10 cellular contexts compared by ENCODE assay signal in genomic region chr11:63845305-63845704, GRCh38. TPM values are rescaled to one million over a fixed set of nuclear protein-coding genes. Genes with fewer than 3 reads are reported as not detected.
DNase-seq lines count a peak whose midpoint lies in the region; ATAC-seq, FAIRE-seq and TF ChIP-seq lines count a peak whose summit lies in the region.
"Had no signal": no experiment of that assay in that cellular context is flagged by ENCODE, and none has a peak within 500 bp of the region (broad histone marks: within the 10 kb centered on the region; RNA-seq: fewer than 3 reads in every experiment).

No MANE protein-coding gene starts in this region.

- intact Hi-C loops in CD8-positive, alpha-beta T cell (cut with DNase I, micrococcal nuclease): no loop called here

- POLR2A ChIA-PET in CD8-positive, alpha-beta T cell (lab: Charles Lee): interaction anchor here (1.3 kb wide), 1 partner anchor 45 kb away, joined by 5 read pairs; no protein-coding TSS in a partner anchor
- POLR2A ChIA-PET in HEK293T (lab: Yijun Ruan, JAX): no interaction called here

- no peak overlapping the region for H2AFZ ChIP-seq in fibroblast of lung (ENCODE audit: low read length)

- peaks cover 76% of the 10 kb centered on the region for H3K36me3 Mint-ChIP-seq in CD8-positive, alpha-beta T cell

- peaks cover 66% of the 10 kb centered on the region for H3K4me1 ChIP-seq in CD8-positive, alpha-beta T cell (ENCODE audit: insufficient read depth, low read length)
- H3K4me1 ChIP-seq in fibroblast of lung (ENCODE audit: control insufficient read depth, extremely low read depth, insufficient read depth, low read length): peaks cover 16% of the 10 kb centered on the region

- H3K27me3 Mint-ChIP-seq in CD8-positive, alpha-beta T cell (ENCODE audit: low read depth): no peaks in the 10 kb centered on the region

- H3K27ac Mint-ChIP-seq in CD8-positive, alpha-beta T cell: peak overlapping the region; percentile 41

- no peak for DNase-seq in CD8-positive, alpha-beta T cell
- DNase-seq in RCC 7860 (ENCODE audit: low spot score) (peak; percentile 71), fibroblast of lung (ENCODE audit: low read depth in 2 of 2) (peak; percentile 56 to 71), renal cortical epithelial cell (ENCODE audit: low read depth) (peak; percentile 83), HEK293T (ENCODE audit: extremely low spot score) (no peak), NCI-H2196 (lab: John Stamatoyannopoulos, UW; ENCODE audit: unreplicated experiment) (no peak), urothelium cell line (ENCODE audit: low spot score) (no peak)
- DNase-seq: NCI-H82; stimulated activated naive CD8-positive, alpha-beta T cell treated with anti-CD3 and anti-CD28 coated beads, Interleukin-15, Interleukin-2, amounts not matched to agents 100 U/mL and 50 U/mL, for 24 hours had no signal

- H3K27ac ChIP-seq in CD8-positive, alpha-beta T cell (ENCODE audit: low read depth, low read length): no peak overlapping the region
- H3K27ac ChIP-seq in fibroblast of lung (ENCODE audit: insufficient read depth, low read length): no peak overlapping the region

- FAIRE-seq in RCC 7860 (lab: Jason Lieb, UNC) (no peak), urothelium cell line (lab: Jason Lieb, UNC) (no peak)

- H3K4me3 ChIP-seq in CD8-positive, alpha-beta T cell (ENCODE audit: low read depth, low read length): no peak overlapping the region
- no peak overlapping the region for H3K4me3 ChIP-seq in fibroblast of lung (replicated peaks in 1 of 4; ENCODE audit: control extremely low read depth in 1 of 4, insufficient read depth in 1 of 4, low read depth in 3 of 4, low read length in 4 of 4)

- no peak overlapping the region for H3K9ac ChIP-seq in fibroblast of lung (ENCODE audit: insufficient read depth, low read length)

- H3K79me2 ChIP-seq in fibroblast of lung (ENCODE audit: control insufficient read depth, insufficient read depth, low read length): peaks cover 77% of the 10 kb centered on the region

- no peak overlapping the region for H3K4me3 Mint-ChIP-seq in CD8-positive, alpha-beta T cell

- peaks cover 84% of the 10 kb centered on the region for H3K4me1 Mint-ChIP-seq in CD8-positive, alpha-beta T cell (ENCODE audit: low read depth)

- CTCF ChIA-PET in CD8-positive, alpha-beta T cell (lab: Charles Lee): interaction anchor here (0.9 to 1.5 kb wide), 6 partner anchors 27 to 55 kb away, joined by 3 to 4 read pairs (median 3); no protein-coding TSS in a partner anchor
- CTCF ChIA-PET in HEK293T (lab: Yijun Ruan, JAX): interaction anchor here (0.6 kb wide), 1 partner anchor 15 kb away, joined by 3 read pairs; no protein-coding TSS in a partner anchor

- H4K20me1 ChIP-seq in fibroblast of lung (ENCODE audit: control insufficient read depth, extremely low read depth, insufficient read depth, low read length): no peaks in the 10 kb centered on the region

- peak overlapping the region; percentile 4 for H3K4me2 ChIP-seq in fibroblast of lung (ENCODE audit: extremely low read depth, insufficient read depth, low read length)

- peaks cover 17% of the 10 kb centered on the region for H3K36me3 ChIP-seq in CD8-positive, alpha-beta T cell (ENCODE audit: insufficient read depth, low read length)
- no peaks in the 10 kb centered on the region for H3K36me3 ChIP-seq in fibroblast of lung (ENCODE audit: control insufficient read depth, insufficient read depth, low read length)

- no peaks in the 10 kb centered on the region for H3K9me3 Mint-ChIP-seq in CD8-positive, alpha-beta T cell

- H3K9me3 ChIP-seq in CD8-positive, alpha-beta T cell (ENCODE audit: low read length): no peaks in the 10 kb centered on the region
- no peaks in the 10 kb centered on the region for H3K9me3 ChIP-seq in fibroblast of lung (ENCODE audit: control insufficient read depth, insufficient read depth, low read depth, low read length)

- no peak for ATAC-seq in CD8-positive, alpha-beta T cell
- no peak for ATAC-seq in GM19351 (IDR thresholded peaks at IDR 0.05; ENCODE audit: unreplicated experiment)
- ATAC-seq: stimulated activated naive CD8-positive, alpha-beta T cell treated with anti-CD3 and anti-CD28 coated beads, Interleukin-15, Interleukin-2, amounts not matched to agents 100 U/mL and 50 U/mL, for 24 hours had no signal

- H3K27me3 ChIP-seq in CD8-positive, alpha-beta T cell (ENCODE audit: insufficient read depth, low read length): no peaks in the 10 kb centered on the region
- H3K27me3 ChIP-seq in fibroblast of lung (ENCODE audit: control insufficient read depth, insufficient read depth, low read length): no peaks in the 10 kb centered on the region

- no peak for TF ChIP-seq CTCF in CD8-positive, alpha-beta T cell (IDR thresholded peaks at IDR 0.05)
- TF ChIP-seq CTCF in fibroblast of lung (conservative IDR thresholded peaks at IDR 0.05 in 1 of 2, IDR thresholded peaks at IDR 0.05 in 1 of 2; ENCODE audit: low read depth in 1 of 2, low read length in 2 of 2): no peak

TF ChIP-seq in HEK293T, 16 proteins besides CTCF, POLR2A, EP300 and RAD21:
- TF ChIP-seq TARDBP (IDR thresholded peaks at IDR 0.05) (no peak), HDGF (IDR thresholded peaks at IDR 0.05; ENCODE audit: borderline replicate concordance) (no peak), SP1 (IDR thresholded peaks at IDR 0.05) (no peak)

RNA-seq across cellular contexts. Expression of gene MARK2, which starts 6.4 kb away (rescaled TPM):
- total RNA-seq in CD8-positive, alpha-beta T cell: 10 to 100 TPM; 16.9 to 19.1 TPM
- total RNA-seq in fibroblast of lung (5.4 and 6.4 TPM in 2 replicates), renal cortical epithelial cell (12.5 and 25.2 TPM in 2 replicates)
- 12.3 and 16.8 TPM in 2 replicates for polyA plus RNA-seq in fibroblast of lung
- polyA plus RNA-seq in fibroblast of lung (2012): 10.2 and 13.6 TPM in 2 replicates
- polyA minus RNA-seq in fibroblast of lung (ENCODE audit: low replicate concordance): 6.4 and 13.5 TPM in 2 replicates

RNA-seq across cellular contexts. Expression of gene SPINDOC, which starts 32.0 kb away (rescaled TPM):
- total RNA-seq in CD8-positive, alpha-beta T cell: 1 to 10 TPM; 4.0 to 4.1 TPM
- 10.7 and 10.8 TPM in 2 replicates for total RNA-seq in fibroblast of lung
- 10.9 and 13.9 TPM in 2 replicates for polyA plus RNA-seq in fibroblast of lung
- 15.7 and 22.1 TPM in 2 replicates for polyA plus RNA-seq in fibroblast of lung (2012)
- polyA minus RNA-seq in fibroblast of lung (ENCODE audit: low replicate concordance): 8.2 and 8.9 TPM in 2 replicates
- 11.8 and 12.6 TPM in 2 replicates for total RNA-seq in renal cortical epithelial cell

Comparison
In these comparisons a context has a peak if more than half of its experiments do, and no peak if none do; other contexts are left out.
1. DNase-seq: peak in RCC 7860 (single experiment), fibroblast of lung (2 of 2) and renal cortical epithelial cell (single experiment); none in CD8-positive, alpha-beta T cell (0 of 7), HEK293T (single experiment), NCI-H2196 (single experiment) and urothelium cell line (single experiment).